In the genomic region with DNA sequence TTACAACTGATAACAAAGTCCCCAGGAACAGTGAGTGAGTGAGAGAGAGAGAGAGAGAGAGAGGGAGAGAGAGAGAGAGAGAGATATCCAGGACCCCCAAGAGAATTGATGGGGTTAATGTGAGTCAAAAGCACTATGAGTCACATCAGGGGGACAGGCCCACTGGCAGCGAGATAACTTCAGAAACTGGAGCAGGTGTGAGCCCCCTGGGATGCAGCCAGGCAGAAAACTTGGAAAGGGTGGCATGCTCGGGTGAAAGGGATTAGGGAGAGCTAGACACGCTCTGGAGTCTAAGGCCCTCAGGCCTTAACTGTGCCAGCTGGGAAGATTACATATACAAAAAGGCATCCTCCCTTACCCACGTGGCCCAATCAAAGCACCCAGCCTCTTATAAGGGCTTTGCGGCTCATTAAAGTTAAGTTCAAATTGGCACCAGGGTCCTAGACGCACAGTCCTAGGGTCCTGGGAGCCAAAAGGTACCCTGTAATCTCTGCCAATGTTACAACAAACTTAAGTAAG, we compare ENCODE assay signal across 8 cellular contexts. TPM values are rescaled to one million over a fixed set of nuclear protein-coding genes. Genes with fewer than 3 reads are reported as not detected.
DNase-seq lines count a peak whose midpoint lies in the region; ATAC-seq lines count a peak whose summit lies in the region.

No MANE protein-coding gene starts in this region.

- ATAC-seq in activated CD4-positive, alpha-beta T cell treated with anti-CD3 and anti-CD28 coated beads for 36 hours: peak; percentile 24
- no peak for ATAC-seq in natural killer cell treated with Interleukin-12 subunit alpha and Interleukin-12 subunit beta and Interleukin-15 and Interleukin-18, amount 100 ng/mL, for 72 hours
- no peak for ATAC-seq in HG02642 (IDR thresholded peaks at IDR 0.05; ENCODE audit: poor library complexity, unreplicated experiment)

- H3K4me3 Mint-ChIP-seq in activated CD4-positive, alpha-beta T cell treated with anti-CD3 and anti-CD28 coated beads for 36 hours: peak overlapping the region; percentile 83
- H3K4me3 Mint-ChIP-seq in activated T-cell treated with anti-CD3 and anti-CD28 coated beads, Interleukin-2, amount 50 U/mL, for 24 hours: peak overlapping the region; percentile 82
- H3K4me3 Mint-ChIP-seq in natural killer cell treated with Interleukin-12 subunit alpha and Interleukin-12 subunit beta and Interleukin-15 and Interleukin-18, amount 100 ng/mL, for 72 hours: peak overlapping the region; percentile 86

- no peaks in the 10 kb centered on the region for H3K9me3 Mint-ChIP-seq in activated CD4-positive, alpha-beta T cell treated with anti-CD3 and anti-CD28 coated beads for 36 hours (ENCODE audit: low read depth)
- no peaks in the 10 kb centered on the region for H3K9me3 Mint-ChIP-seq in activated T-cell treated with anti-CD3 and anti-CD28 coated beads, Interleukin-2, amount 50 U/mL, for 24 hours
- H3K9me3 Mint-ChIP-seq in natural killer cell treated with Interleukin-12 subunit alpha and Interleukin-12 subunit beta and Interleukin-15 and Interleukin-18, amount 100 ng/mL, for 72 hours: no peaks in the 10 kb centered on the region

- peak overlapping the region; percentile 76 for H3K27ac Mint-ChIP-seq in activated CD4-positive, alpha-beta T cell treated with anti-CD3 and anti-CD28 coated beads for 36 hours
- H3K27ac Mint-ChIP-seq in activated T-cell treated with anti-CD3 and anti-CD28 coated beads, Interleukin-2, amount 50 U/mL, for 24 hours: peak overlapping the region; percentile 90
- peak overlapping the region; percentile 72 to 74 for H3K27ac Mint-ChIP-seq in natural killer cell treated with Interleukin-12 subunit alpha and Interleukin-12 subunit beta and Interleukin-15 and Interleukin-18, amount 100 ng/mL, for 72 hours

- DNase-seq in activated CD4-positive, alpha-beta T cell treated with anti-CD3 and anti-CD28 coated beads for 36 hours: peak; percentile 32
- DNase-seq in activated CD4-positive, alpha-beta T cell treated with anti-CD3 and anti-CD28 coated beads for 4 hours: no peak
- DNase-seq in M059J (ENCODE audit: low read depth) (peak; percentile 90), fibroblast of peridontal ligament (ENCODE audit: extremely low read depth) (peak; percentile 83), posterior cingulate gyrus (no peak)
- peak; percentile 48 for DNase-seq in activated T-cell treated with anti-CD3 and anti-CD28 coated beads, Interleukin-2, amount 50 U/mL, for 24 hours
- no peak for DNase-seq in natural killer cell treated with Interleukin-12 subunit alpha and Interleukin-12 subunit beta and Interleukin-15 and Interleukin-18, amount 100 ng/mL, for 72 hours (ENCODE audit: low spot score)

- POLR2A ChIA-PET in activated CD4-positive, alpha-beta T cell treated with anti-CD3 and anti-CD28 coated beads for 36 hours (lab: Charles Lee): interaction anchor here (1.7 to 2.0 kb wide), 2 partner anchors 9 to 40 kb away, joined by 4 to 19 read pairs; a partner anchor contains a TSS

- no peaks in the 10 kb centered on the region for H3K27me3 Mint-ChIP-seq in activated CD4-positive, alpha-beta T cell treated with anti-CD3 and anti-CD28 coated beads for 36 hours
- peaks cover 18% of the 10 kb centered on the region for H3K27me3 Mint-ChIP-seq in activated T-cell treated with anti-CD3 and anti-CD28 coated beads, Interleukin-2, amount 50 U/mL, for 24 hours
- H3K27me3 Mint-ChIP-seq in natural killer cell treated with Interleukin-12 subunit alpha and Interleukin-12 subunit beta and Interleukin-15 and Interleukin-18, amount 100 ng/mL, for 72 hours: peaks cover 0 to 2% of the 10 kb centered on the region in 2 donors

- intact Hi-C loops in activated CD4-positive, alpha-beta T cell treated with anti-CD3 and anti-CD28 coated beads for 36 hours (cut with DNase I, micrococcal nuclease): no loop called here
- intact Hi-C loops in posterior cingulate gyrus (cut with DNase I): no loop called here

- CTCF ChIA-PET in activated CD4-positive, alpha-beta T cell treated with anti-CD3 and anti-CD28 coated beads for 36 hours (lab: Charles Lee): interaction anchor here (0.6 to 1.1 kb wide), 2 partner anchors 41 to 160 kb away, joined by 4 to 5 read pairs; a partner anchor contains a TSS

- H3K4me1 Mint-ChIP-seq in activated CD4-positive, alpha-beta T cell treated with anti-CD3 and anti-CD28 coated beads for 36 hours: peaks cover 24% of the 10 kb centered on the region
- peaks cover 26% of the 10 kb centered on the region for H3K4me1 Mint-ChIP-seq in activated T-cell treated with anti-CD3 and anti-CD28 coated beads, Interleukin-2, amount 50 U/mL, for 24 hours (ENCODE audit: low read depth)
- H3K4me1 Mint-ChIP-seq in natural killer cell treated with Interleukin-12 subunit alpha and Interleukin-12 subunit beta and Interleukin-15 and Interleukin-18, amount 100 ng/mL, for 72 hours (ENCODE audit: low read depth in 2 of 2): peaks cover 12 to 13% of the 10 kb centered on the region in 2 donors

- no peaks in the 10 kb centered on the region for H3K36me3 Mint-ChIP-seq in activated CD4-positive, alpha-beta T cell treated with anti-CD3 and anti-CD28 coated beads for 36 hours (ENCODE audit: low read depth)
- H3K36me3 Mint-ChIP-seq in activated T-cell treated with anti-CD3 and anti-CD28 coated beads, Interleukin-2, amount 50 U/mL, for 24 hours (ENCODE audit: low read depth): peaks cover 6% of the 10 kb centered on the region
- no peaks in the 10 kb centered on the region for H3K36me3 Mint-ChIP-seq in natural killer cell treated with Interleukin-12 subunit alpha and Interleukin-12 subunit beta and Interleukin-15 and Interleukin-18, amount 100 ng/mL, for 72 hours

RNA-seq across cellular contexts. Expression of a gene that starts 0.8 kb away (rescaled TPM):
- total RNA-seq in activated CD4-positive, alpha-beta T cell treated with anti-CD3 and anti-CD28 coated beads for 36 hours: 10 to 100 TPM; 31.7 to 39.9 TPM
- 47.9 and 75.6 TPM in 2 replicates for total RNA-seq in M059J (2014; rRNA removed; shearing (Covaris generic))
- 10 to 100 TPM; 41.3 to 42.6 TPM for total RNA-seq in natural killer cell treated with Interleukin-12 subunit alpha and Interleukin-12 subunit beta and Interleukin-15 and Interleukin-18, amount 100 ng/mL, for 72 hours

RNA-seq across cellular contexts. Expression of a gene that starts 40.7 kb away (rescaled TPM):
- 100 to 1,000 TPM; 148 to 166 TPM for total RNA-seq in activated CD4-positive, alpha-beta T cell treated with anti-CD3 and anti-CD28 coated beads for 36 hours
- total RNA-seq in M059J (2014; rRNA removed; shearing (Covaris generic)): 168 and 187 TPM in 2 replicates
- total RNA-seq in natural killer cell treated with Interleukin-12 subunit alpha and Interleukin-12 subunit beta and Interleukin-15 and Interleukin-18, amount 100 ng/mL, for 72 hours: 100 to 1,000 TPM; 122 to 135 TPM

Comparison
In these comparisons a context has a peak if more than half of its experiments do, and no peak if none do; other contexts are left out.
1. DNase-seq: peak in activated CD4-positive, alpha-beta T cell treated with anti-CD3 and anti-CD28 coated beads for 36 hours (single experiment), M059J (single experiment), activated T-cell treated with anti-CD3 and anti-CD28 coated beads, Interleukin-2, amount 50 U/mL, for 24 hours (single experiment) and fibroblast of peridontal ligament (single experiment); none in activated CD4-positive, alpha-beta T cell treated with anti-CD3 and anti-CD28 coated beads for 4 hours (0 of 2), natural killer cell treated with Interleukin-12 subunit alpha and Interleukin-12 subunit beta and Interleukin-15 and Interleukin-18, amount 100 ng/mL, for 72 hours (single experiment) and posterior cingulate gyrus (0 of 10).
2. Peak in every context shown above with its lines, with median percentiles within 50 percentile points of each other: H3K27ac Mint-ChIP-seq and H3K4me3 Mint-ChIP-seq.